In genomic region chr4:155392486-155393184, GRCh38 we compare ENCODE assay signal across 13 cellular contexts. TPM values are rescaled to one million over a fixed set of nuclear protein-coding genes. Genes with fewer than 3 reads are reported as not detected.
A peak's percentile ranks its signal among the peaks of the same experiment; 100 is the strongest.
DNase-seq lines count a peak whose midpoint lies in the region; ATAC-seq, FAIRE-seq and TF ChIP-seq lines count a peak whose summit lies in the region.
"Had no signal": no experiment of that assay in that cellular context is flagged by ENCODE, and none has a peak within 500 bp of the region (broad histone marks: within the 10 kb centered on the region; RNA-seq: fewer than 3 reads in every experiment).

No MANE protein-coding gene starts in this region.

- H3K27me3 Mint-ChIP-seq in stimulated activated naive CD8-positive, alpha-beta T cell treated with anti-CD3 and anti-CD28 coated beads, Interleukin-15, amount 100 ng/mL, for 72 hours: peaks cover 7% of the 10 kb centered on the region

- peak; percentile 79 for FAIRE-seq in HTR-8/SVneo (lab: Jason Lieb, UNC)
- FAIRE-seq: GM12878 had no signal

- DNase-seq in AG09309 (ENCODE audit: low read depth) (peak; percentile 38), HTR-8/SVneo (ENCODE audit: insufficient read length, low spot score) (peak; percentile 67), astrocyte of the hippocampus (ENCODE audit: low read depth, low spot score) (peak; percentile 67), left colon (no peak), NCI-H1092 (lab: John Stamatoyannopoulos, UW) (no peak), GDM1 (lab: John Stamatoyannopoulos, UW) (no peak)
- DNase-seq in stimulated activated naive CD8-positive, alpha-beta T cell treated with anti-CD3 and anti-CD28 coated beads, Interleukin-15, amount 100 ng/mL, for 72 hours: no peak
- DNase-seq: activated T-cell treated with anti-CD3 and anti-CD28 coated beads, Interleukin-2, amount 50 U/mL, for 72 hours had no signal

- H3K9me3 Mint-ChIP-seq in stimulated activated naive CD8-positive, alpha-beta T cell treated with anti-CD3 and anti-CD28 coated beads, Interleukin-15, amount 100 ng/mL, for 72 hours: no peaks in the 10 kb centered on the region
- H3K9me3 Mint-ChIP-seq: activated T-cell treated with anti-CD3 and anti-CD28 coated beads, Interleukin-2, amount 50 U/mL, for 72 hours; central memory CD8-positive, alpha-beta T cell had no signal

- no peak overlapping the region for H3K4me3 Mint-ChIP-seq in stimulated activated naive CD8-positive, alpha-beta T cell treated with anti-CD3 and anti-CD28 coated beads, Interleukin-15, amount 100 ng/mL, for 72 hours
- H3K4me3 Mint-ChIP-seq: activated T-cell treated with anti-CD3 and anti-CD28 coated beads, Interleukin-2, amount 50 U/mL, for 72 hours; CD4-positive, alpha-beta memory T cell; central memory CD8-positive, alpha-beta T cell had no signal

- ATAC-seq in left colon (peak; percentile 54), GM21390 (IDR thresholded peaks at IDR 0.05; ENCODE audit: unreplicated experiment) (no peak)
- ATAC-seq in stimulated activated naive CD8-positive, alpha-beta T cell treated with anti-CD3 and anti-CD28 coated beads, Interleukin-15, amount 100 ng/mL, for 72 hours: no peak
- ATAC-seq: activated T-cell treated with anti-CD3 and anti-CD28 coated beads, Interleukin-2, amount 50 U/mL, for 72 hours; GM12878 had no signal

- H3K27ac Mint-ChIP-seq in stimulated activated naive CD8-positive, alpha-beta T cell treated with anti-CD3 and anti-CD28 coated beads, Interleukin-15, amount 100 ng/mL, for 72 hours: no peak overlapping the region
- H3K27ac Mint-ChIP-seq: activated T-cell treated with anti-CD3 and anti-CD28 coated beads, Interleukin-2, amount 50 U/mL, for 72 hours; CD4-positive, alpha-beta memory T cell had no signal

- TF ChIP-seq CTCF in AG09309 (IDR thresholded peaks at IDR 0.05; ENCODE audit: control insufficient read depth, insufficient read depth, low read depth, low read length, missing control alignments): no peak

- intact Hi-C loops in left colon (cut with DNase I, micrococcal nuclease): no loop called here

- H3K4me1 Mint-ChIP-seq in stimulated activated naive CD8-positive, alpha-beta T cell treated with anti-CD3 and anti-CD28 coated beads, Interleukin-15, amount 100 ng/mL, for 72 hours: no peaks in the 10 kb centered on the region
- H3K4me1 Mint-ChIP-seq: central memory CD8-positive, alpha-beta T cell had no signal

- no peak overlapping the region for H3K4me3 ChIP-seq in AG09309 (ENCODE audit: control insufficient read depth, low read depth, low read length)
- H3K4me3 ChIP-seq: GM12878, lung had no signal

RNA-seq across cellular contexts. Expression of gene MAP9, which starts 15.9 kb away (rescaled TPM):
- total RNA-seq in left colon: 1 to 10 TPM; 1.0 to 3.7 TPM

Comparison
In these comparisons a context has a peak if more than half of its experiments do, and no peak if none do; other contexts are left out.
1. DNase-seq: peak in AG09309 (single experiment), HTR-8/SVneo (single experiment) and astrocyte of the hippocampus (single experiment); none in left colon (0 of 2), NCI-H1092 (single experiment), stimulated activated naive CD8-positive, alpha-beta T cell treated with anti-CD3 and anti-CD28 coated beads, Interleukin-15, amount 100 ng/mL, for 72 hours (0 of 2) and GDM1 (single experiment).